Comparison of ENCODE assay signal across 8 cellular contexts in the genomic region with DNA sequence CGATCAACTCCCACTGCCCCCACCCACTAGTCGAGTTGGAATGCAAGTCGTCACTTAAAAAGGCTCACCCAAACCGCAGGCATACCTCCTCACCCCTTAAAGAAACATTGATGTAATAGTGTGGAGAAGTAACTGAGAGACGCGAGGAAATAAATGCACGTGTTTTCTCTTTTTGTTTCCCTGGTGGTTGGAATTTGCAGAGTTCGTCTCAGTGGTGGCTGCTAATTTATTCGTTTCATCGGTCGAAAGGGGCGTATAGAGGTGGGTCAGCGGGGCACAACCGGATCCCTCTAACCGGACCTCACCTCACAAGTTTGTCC. TPM values are rescaled to one million over a fixed set of nuclear protein-coding genes. Genes with fewer than 3 reads are reported as not detected.
A peak's percentile ranks its signal among the peaks of the same experiment; 100 is the strongest.
DNase-seq lines count a peak whose midpoint lies in the region; ATAC-seq, FAIRE-seq and TF ChIP-seq lines count a peak whose summit lies in the region.

No MANE protein-coding gene starts in this region.

- H3K9me2 ChIP-seq in SK-N-SH (no peaks in the 10 kb centered on the region), OCI-LY7 (ENCODE audit: insufficient read depth, low read length) (no peaks in the 10 kb centered on the region)

- H3K36me3 ChIP-seq in SK-N-SH (replicated peaks in 1 of 2; ENCODE audit: control insufficient read depth in 1 of 2, insufficient read depth in 2 of 2, low read length in 1 of 2) (no peaks in the 10 kb centered on the region), OCI-LY7 (ENCODE audit: insufficient read depth, low read length) (peaks cover 68% of the 10 kb centered on the region)

- H4K20me1 ChIP-seq in SK-N-SH (ENCODE audit: insufficient read depth): no peaks in the 10 kb centered on the region
- no peaks in the 10 kb centered on the region for H4K20me1 ChIP-seq in OCI-LY7 (ENCODE audit: insufficient read depth, low read length)

- CTCF ChIA-PET in SK-N-SH (lab: Yijun Ruan, JAX): interaction anchor here (1.6 kb wide), 1 partner anchor 33 kb away, joined by 4 read pairs; no protein-coding TSS in a partner anchor
- CTCF ChIA-PET in OCI-LY7 (lab: Charles Lee; ENCODE audit: unreplicated experiment): no interaction called here

- no peaks in the 10 kb centered on the region for H3K79me2 ChIP-seq in SK-N-SH (ENCODE audit: insufficient read depth)
- peaks cover 6% of the 10 kb centered on the region; the same call in 1 of the 2 replicates for H3K79me2 ChIP-seq in OCI-LY7 (ENCODE audit: insufficient read depth, low read depth, low read length)

- H2AFZ ChIP-seq in SK-N-SH (ENCODE audit: low read depth) (peak overlapping the region; percentile 93), OCI-LY7 (ENCODE audit: low read length) (no peak overlapping the region)

- BruUV-seq in OCI-LY7 (replicated peaks; lab: Mats Ljungman, UMichigan): no TSS peak

- under 1% methylated on average over 15 of the region's 15 CpGs for WGBS in SK-N-SH (ENCODE audit: low lambda C conversion rate)
- WGBS in right cardiac atrium: under 1% methylated on average over 15 of the region's 15 CpGs

- POLR2A ChIA-PET in SK-N-SH (lab: Yijun Ruan, JAX): no interaction called here
- POLR2A ChIA-PET in OCI-LY7 (lab: Charles Lee): no interaction called here

- no peak for TF ChIP-seq EP300 in SK-N-SH (IDR thresholded peaks at IDR 0.05; ENCODE audit: borderline replicate concordance in 1 of 2, low read depth in 1 of 2, low read length in 1 of 2)

- no peak for FAIRE-seq in GM12891 (lab: Jason Lieb, UNC)

- H3K4me1 ChIP-seq in SK-N-SH (ENCODE audit: control insufficient read depth in 1 of 2, insufficient read depth in 2 of 2, low read depth in 1 of 2, low read length in 1 of 2) (peaks cover 0 to 26% of the 10 kb centered on the region in 2 experiments; a peak in 2 of 4 replicates), right cardiac atrium (ENCODE audit: control insufficient read depth, insufficient read depth, low read length) (no peaks in the 10 kb centered on the region), OCI-LY7 (ENCODE audit: insufficient read depth, low read length, poor library complexity, severe bottlenecking) (no peaks in the 10 kb centered on the region)

- no peaks in the 10 kb centered on the region for H3K9me3 ChIP-seq in SK-N-SH
- no peaks in the 10 kb centered on the region for H3K9me3 ChIP-seq in right cardiac atrium (ENCODE audit: control insufficient read depth, low read length)
- H3K9me3 ChIP-seq in OCI-LY7 (ENCODE audit: low read length): no peaks in the 10 kb centered on the region

- H3K27me3 ChIP-seq in SK-N-SH (ENCODE audit: insufficient read depth) (no peaks in the 10 kb centered on the region; the same call in 1 of the 2 replicates), right cardiac atrium (ENCODE audit: control insufficient read depth, insufficient read depth) (no peaks in the 10 kb centered on the region)

- peak; percentile 58 for TF ChIP-seq CTCF in SK-N-SH (IDR thresholded peaks at IDR 0.05)
- no peak for TF ChIP-seq CTCF in OCI-LY7 (conservative IDR thresholded peaks at IDR 0.05; ENCODE audit: low read length)

- H3K4me3 ChIP-seq in SK-N-SH (ENCODE audit: low read depth in 2 of 2, low read length in 1 of 2): peak overlapping the region; percentile 60 to 80
- peak overlapping the region; percentile 71 for H3K4me3 ChIP-seq in right cardiac atrium (ENCODE audit: low read length)
- no peak overlapping the region for H3K4me3 ChIP-seq in OCI-LY7 (ENCODE audit: low read depth, low read length, poor library complexity, severe bottlenecking)

- no peak overlapping the region; the same call in 1 of the 2 replicates for H3K9ac ChIP-seq in SK-N-SH

- peak; percentile 43 for DNase-seq in ELF-1 (ENCODE audit: low read depth, low spot score)
- peak; percentile 42 for DNase-seq in SK-N-SH
- no peak for DNase-seq in right cardiac atrium
- DNase-seq in sciatic nerve (ENCODE audit: low spot score): no peak
- DNase-seq in cerebellar nuclear complex (lab: John Stamatoyannopoulos, UW): no peak
- DNase-seq in SKM-1 (lab: John Stamatoyannopoulos, UW; ENCODE audit: unreplicated experiment): no peak
- DNase-seq in OCI-LY7 (ENCODE audit: low spot score): no peak
- no peak for DNase-seq in GM12891 (ENCODE audit: insufficient read length, low spot score)

- intact Hi-C loops in right cardiac atrium (cut with DNase I): loop anchor here in 1 of 4 donors (10.0 kb wide), 1 partner anchor 861 kb away; no protein-coding TSS in a partner anchor
- intact Hi-C loops in sciatic nerve (cut with DNase I): no loop called here
- intact Hi-C loops in OCI-LY7 (cut with micrococcal nuclease; ENCODE audit: unreplicated experiment): no loop called here

- H3F3A ChIP-seq in SK-N-SH (replicated peaks; ENCODE audit: insufficient read depth): peaks cover 17% of the 10 kb centered on the region

- no peak for TF ChIP-seq RAD21 in SK-N-SH (IDR thresholded peaks at IDR 0.05; ENCODE audit: low read length)

- ATAC-seq in right cardiac atrium (no peak), sciatic nerve (peak; percentile 27)

- TF ChIP-seq POLR2A in GM12891 (IDR thresholded peaks at IDR 0.05; ENCODE audit: low read depth, low read length): no peak

- H3K27ac ChIP-seq in SK-N-SH (ENCODE audit: low read depth in 2 of 2, low read length in 1 of 2) (peak overlapping the region in 1 of 2 experiments; percentile 8; a peak in 1 of 4 replicates), right cardiac atrium (ENCODE audit: low read length) (no peak overlapping the region), OCI-LY7 (ENCODE audit: low read depth, low read length, poor library complexity, severe bottlenecking) (no peak overlapping the region)

- H3K4me2 ChIP-seq in SK-N-SH (peak overlapping the region; percentile 94), OCI-LY7 (ENCODE audit: low read length) (no peak overlapping the region)

TF ChIP-seq in SK-N-SH, 30 proteins besides CTCF, POLR2A, EP300 and RAD21:
- TF ChIP-seq TCF12 (IDR thresholded peaks at IDR 0.05): no peak
- TF ChIP-seq, protein P1, sequence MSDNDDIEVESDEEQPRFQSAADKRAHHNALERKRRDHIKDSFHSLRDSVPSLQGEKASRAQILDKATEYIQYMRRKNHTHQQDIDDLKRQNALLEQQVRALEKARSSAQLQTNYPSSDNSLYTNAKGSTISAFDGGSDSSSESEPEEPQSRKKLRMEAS (IDR thresholded peaks at IDR 0.05; ENCODE audit: low read depth): peak; percentile 70; the same call in 1 of the 2 replicates
TF ChIP-seq in SK-N-SH: peak in this region for 1.

TF ChIP-seq in GM12891, 5 proteins besides CTCF, POLR2A, EP300 and RAD21:
- TF ChIP-seq PAX5 (IDR thresholded peaks at IDR 0.05; ENCODE audit: insufficient read depth, low read length, severe bottlenecking): no peak
- TF ChIP-seq TAF1 (IDR thresholded peaks at IDR 0.05; ENCODE audit: low read depth, low read length): no peak
- no peak for TF ChIP-seq POLR2AphosphoS5 (IDR thresholded peaks at IDR 0.05; ENCODE audit: low read depth, low read length)
- no peak for TF ChIP-seq SPI1 (IDR thresholded peaks at IDR 0.05; ENCODE audit: low read depth, low read length)
- TF ChIP-seq POU2F2 (IDR thresholded peaks at IDR 0.05; ENCODE audit: low read depth, low read length): no peak

RNA-seq across cellular contexts. Expression of a gene that starts 5.1 kb away (rescaled TPM):
- polyA plus RNA-seq in SK-N-SH (2012; rRNA removed) (4.3 and 4.5 TPM in 2 replicates), right cardiac atrium (0.48 TPM)
- polyA plus RNA-seq in SK-N-SH (2012; cell fraction: cytosol; rRNA removed): 4.2 and 4.6 TPM in 2 replicates
- 7.1 and 7.3 TPM in 2 replicates for polyA plus RNA-seq in SK-N-SH (2012; cell fraction: nucleus; rRNA removed)
- total RNA-seq in right cardiac atrium (1 to 10 TPM; 2.8 to 5.7 (median 4.4) TPM), sciatic nerve (14.6 TPM), OCI-LY7 (2022) (not detected in 2 replicates)
- not detected in 2 replicates for total RNA-seq in OCI-LY7 (2014; rRNA removed; shearing (Covaris generic))
- not detected for polyA plus RNA-seq in GM12891 (2012; ENCODE audit: low read depth, missing spikeins)

Comparison
In these comparisons a context has a peak if more than half of its experiments do, and no peak if none do; other contexts are left out.
1. DNase-seq: peak in ELF-1 (single experiment) and SK-N-SH (single experiment); none in right cardiac atrium (0 of 3), sciatic nerve (single experiment), cerebellar nuclear complex (0 of 2), SKM-1 (single experiment), OCI-LY7 (single experiment) and GM12891 (single experiment).